ENCODE assay signal across 8 cellular contexts in genomic region chr21:36134820-36135390, GRCh38. TPM values are rescaled to one million over a fixed set of nuclear protein-coding genes. Genes with fewer than 3 reads are reported as not detected.
DNase-seq lines count a peak whose midpoint lies in the region; ATAC-seq and TF ChIP-seq lines count a peak whose summit lies in the region.

Gene CBR3 (plus strand): TSS chr21:36135079. CDS start chr21:36135193, 114 bp downstream.

- H3K4me3 ChIP-seq in AG10803 (ENCODE audit: low read length) (peak within 1 kb of the TSS; percentile 77), WI38 (ENCODE audit: low read depth, low read length) (peak within 1 kb of the TSS; percentile 77)

- TF ChIP-seq CTCF in AG10803 (conservative IDR thresholded peaks at IDR 0.05; ENCODE audit: low read length) (no peak), WI38 (IDR thresholded peaks at IDR 0.05; ENCODE audit: low read depth, low read length) (no peak), chondrocyte (IDR thresholded peaks at IDR 0.05) (no peak)

- DNase-seq in AG10803 (ENCODE audit: low read depth) = peak; percentile 39
- DNase-seq in chondrocyte (ENCODE audit: low spot score) = peak; percentile 92
- peak; percentile 46 for DNase-seq in left kidney (ENCODE audit: low read depth, low spot score)
- peak; percentile 73 to 75 for DNase-seq in stimulated activated CD4-positive, alpha-beta T cell treated with anti-CD3 and anti-CD28 coated beads, Interleukin-2, amount 100 ng/mL, for 24 hours
- no peak for DNase-seq in NCI-H2029 treated with DMSO at 0.1 percent for 48 hours (lab: John Stamatoyannopoulos, UW)

- no peaks in the 10 kb centered on the region for H3K9me3 Mint-ChIP-seq in chondrocyte (ENCODE audit: low read depth)

- ATAC-seq in HG02852 (IDR thresholded peaks at IDR 0.05; ENCODE audit: unreplicated experiment) = peak; percentile 12
- ATAC-seq in HG03457 (IDR thresholded peaks at IDR 0.05; ENCODE audit: unreplicated experiment) = no peak

- no peaks in the 10 kb centered on the region for H3K36me3 Mint-ChIP-seq in chondrocyte (ENCODE audit: low read depth)

- peaks cover 19% of the 10 kb centered on the region for H3K4me1 Mint-ChIP-seq in chondrocyte (ENCODE audit: low read depth)

- H3K27me3 Mint-ChIP-seq in chondrocyte (ENCODE audit: low read depth) = no peaks in the 10 kb centered on the region

- peak within 1 kb of the TSS; percentile 87 for H3K4me3 Mint-ChIP-seq in chondrocyte (ENCODE audit: unreplicated experiment)

- peak within 1 kb of the TSS; percentile 88 for H3K27ac Mint-ChIP-seq in chondrocyte (ENCODE audit: unreplicated experiment)

RNA-seq across cellular contexts. Expression of gene CBR3, which starts in this region (rescaled TPM):
- total RNA-seq in chondrocyte = 3.4 to 7.4 TPM (median 3.5 TPM) in 3 replicates
